In genomic region chr6:112282217-112282616, GRCh38 we compare ENCODE assay signal across 1 cellular context.
TF ChIP-seq lines count a peak whose summit lies in the region.

No MANE protein-coding gene starts in this region.

TF ChIP-seq in IMR-90, 13 proteins besides CTCF, POLR2A, EP300 and RAD21 (continued from another document):
- TF ChIP-seq RCOR1 (IDR thresholded peaks at IDR 0.05; ENCODE audit: insufficient replicate concordance, low read length) (no peak), MAFK (IDR thresholded peaks at IDR 0.05; ENCODE audit: low read depth, low read length) (no peak), ELK1 (IDR thresholded peaks at IDR 0.05; ENCODE audit: borderline replicate concordance, low read depth, low read length) (no peak)
